In genomic region chr11:86660011-86660595, GRCh38 we compare ENCODE assay signal across 16 cellular contexts. TPM values are rescaled to one million over a fixed set of nuclear protein-coding genes. Genes with fewer than 3 reads are reported as not detected.
A peak's percentile ranks its signal among the peaks of the same experiment; 100 is the strongest.
DNase-seq lines count a peak whose midpoint lies in the region; ATAC-seq and TF ChIP-seq lines count a peak whose summit lies in the region.
"Had no signal": no experiment of that assay in that cellular context is flagged by ENCODE, and none has a peak within 500 bp of the region (broad histone marks: within the 10 kb centered on the region; RNA-seq: fewer than 3 reads in every experiment).

No MANE protein-coding gene starts in this region.

- no peak overlapping the region for H2BK15ac ChIP-seq in IMR-90 (ENCODE audit: low read depth, low read length)

- no peak overlapping the region for H2BK120ac ChIP-seq in IMR-90 (ENCODE audit: low read depth, low read length)

- dilution Hi-C loops in IMR-90 (cut with HindIII; ENCODE audit: low sequenced_read_pairs, unreplicated experiment) = no loop called here

- H3K27me3 ChIP-seq in IMR-90 (ENCODE audit: control insufficient read depth, insufficient read depth, low read length) = no peaks in the 10 kb centered on the region
- H3K27me3 ChIP-seq in foreskin keratinocyte = no peaks in the 10 kb centered on the region
- H3K27me3 ChIP-seq: BLaER1 treated with 17β-estradiol and CSF1 and Interleukin-3, amounts not matched to agents 10 nM and 100 nM had no signal

- H2AK9ac ChIP-seq in IMR-90 (replicated peaks; ENCODE audit: low read depth, low read length, poor library complexity) = no peak overlapping the region

- CTCF ChIA-PET in IMR-90 (lab: Yijun Ruan, JAX) = interaction anchor here (0.9 kb wide), 1 partner anchor 11 kb away, joined by 3 read pairs; no protein-coding TSS in a partner anchor

- no peak overlapping the region for H3K4me3 Mint-ChIP-seq in immature natural killer cell
- H3K4me3 Mint-ChIP-seq: activated CD4-positive, alpha-beta T cell treated with anti-CD3 and anti-CD28 coated beads, Interleukin-2, amount 10 ng/mL, durations not matched to agents 7 days and 5 days; activated T-helper 17 cell treated with anti-CD3 and anti-CD28 coated beads, Interleukin-2, amount 50 U/mL, for 72 hours had no signal

- H2AFZ ChIP-seq in IMR-90 (replicated peaks; ENCODE audit: low read length, poor library complexity) = no peak overlapping the region

- H3K56ac ChIP-seq in IMR-90 (ENCODE audit: extremely low read depth, insufficient read depth, low read length) = no peak overlapping the region

- H4K20me1 ChIP-seq in IMR-90 (ENCODE audit: insufficient read depth, low read length) = no peaks in the 10 kb centered on the region
- H4K20me1 ChIP-seq: BLaER1 treated with 17β-estradiol and CSF1 and Interleukin-3, amounts not matched to agents 10 nM and 100 nM had no signal

- in situ Hi-C loops in IMR-90 (cut with MboI; ENCODE audit: low sequenced_read_pairs) = no loop called here

- H3K36me3 Mint-ChIP-seq in immature natural killer cell = peaks cover 0 to 15% (median 0%) of the 10 kb centered on the region in 3 donors

- peaks cover 6% of the 10 kb centered on the region for H3K4me1 ChIP-seq in IMR-90 (ENCODE audit: control insufficient read depth, insufficient read depth, low read length)
- peaks cover 14% of the 10 kb centered on the region for H3K4me1 ChIP-seq in foreskin keratinocyte
- H3K4me1 ChIP-seq: BLaER1 treated with 17β-estradiol and CSF1 and Interleukin-3, amounts not matched to agents 10 nM and 100 nM had no signal

- DNase-seq in AG08395 (ENCODE audit: low spot score) (peak; percentile 71), IMR-90 (peak; percentile 77), amniotic stem cell (lab: John Stamatoyannopoulos, UW) (peak; percentile 3), foreskin keratinocyte (peak in 1 of 2 donors; percentile 42), immature natural killer cell (no peak), inferior parietal cortex (ENCODE audit: extremely low spot score) (no peak)
- DNase-seq: activated CD4-positive, alpha-beta T cell treated with anti-CD3 and anti-CD28 coated beads, Interleukin-2, amount 10 ng/mL, durations not matched to agents 7 days and 5 days; NCI-H2081 treated with DMSO at 0.1 percent for 48 hours; OCI-M1; stimulated activated CD4-positive, alpha-beta T cell treated with anti-CD3 and anti-CD28 coated beads, Interleukin-4, amount 100 ng/mL, for 24 hours; stimulated activated naive CD4-positive, alpha-beta T cell treated with Interleukin-2 at 50 U/mL for 16 hours had no signal

- no peak overlapping the region for H4K8ac ChIP-seq in IMR-90 (ENCODE audit: low read depth in 2 of 2, low read length in 2 of 2)

- H3K4me2 ChIP-seq in IMR-90 (ENCODE audit: low read depth, low read length) = no peak overlapping the region
- H3K4me2 ChIP-seq: BLaER1 treated with 17β-estradiol and CSF1 and Interleukin-3, amounts not matched to agents 10 nM and 100 nM had no signal

- no peaks in the 10 kb centered on the region for H3K36me3 ChIP-seq in IMR-90 (ENCODE audit: control insufficient read depth, insufficient read depth, low read length)
- H3K36me3 ChIP-seq: BLaER1 treated with 17β-estradiol and CSF1 and Interleukin-3, amounts not matched to agents 10 nM and 100 nM had no signal

- no peaks in the 10 kb centered on the region for H3K4me1 Mint-ChIP-seq in immature natural killer cell
- H3K4me1 Mint-ChIP-seq: activated CD4-positive, alpha-beta T cell treated with anti-CD3 and anti-CD28 coated beads, Interleukin-2, amount 10 ng/mL, durations not matched to agents 7 days and 5 days; activated T-helper 17 cell treated with anti-CD3 and anti-CD28 coated beads, Interleukin-2, amount 50 U/mL, for 72 hours had no signal

- peak; percentile 85 for ATAC-seq in IMR-90 (ENCODE audit: low read depth)
- ATAC-seq in foreskin keratinocyte = peak; percentile 82
- no peak for ATAC-seq in HG03280 (IDR thresholded peaks at IDR 0.05; ENCODE audit: unreplicated experiment)
- ATAC-seq in HG03159 (IDR thresholded peaks at IDR 0.05; ENCODE audit: unreplicated experiment) = no peak
- ATAC-seq: activated T-helper 17 cell treated with anti-CD3 and anti-CD28 coated beads, Interleukin-2, amount 50 U/mL, for 72 hours; K562 had no signal

- peaks cover 0 to 4% (median 2%) of the 10 kb centered on the region in 3 donors for H3K27me3 Mint-ChIP-seq in immature natural killer cell (ENCODE audit: low read depth in 3 of 3)
- H3K27me3 Mint-ChIP-seq: activated T-helper 17 cell treated with anti-CD3 and anti-CD28 coated beads, Interleukin-2, amount 50 U/mL, for 72 hours had no signal

- no peak overlapping the region for H3K27ac Mint-ChIP-seq in immature natural killer cell
- H3K27ac Mint-ChIP-seq: activated CD4-positive, alpha-beta T cell treated with anti-CD3 and anti-CD28 coated beads, Interleukin-2, amount 10 ng/mL, durations not matched to agents 7 days and 5 days; activated T-helper 17 cell treated with anti-CD3 and anti-CD28 coated beads, Interleukin-2, amount 50 U/mL, for 72 hours had no signal

- peaks cover 3% of the 10 kb centered on the region; the same call in 1 of the 2 replicates for H3K9me1 ChIP-seq in IMR-90 (ENCODE audit: insufficient read depth, low read length)

- TF ChIP-seq RAD21 in IMR-90 (IDR thresholded peaks at IDR 0.05; ENCODE audit: low read length) = no peak

- H3K4me3 ChIP-seq in IMR-90 (ENCODE audit: insufficient read depth, low read depth, low read length) = no peak overlapping the region
- H3K4me3 ChIP-seq: BLaER1 treated with 17β-estradiol and CSF1 and Interleukin-3, amounts not matched to agents 10 nM and 100 nM; K562 had no signal

- no peak overlapping the region for H3K18ac ChIP-seq in IMR-90 (ENCODE audit: low read depth, low read length)

- H2BK5ac ChIP-seq in IMR-90 (ENCODE audit: low read depth, low read length, poor library complexity, severe bottlenecking) = no peak overlapping the region

- intact Hi-C loops in IMR-90 (cut with micrococcal nuclease) = no loop called here

- no peak overlapping the region for H3K23ac ChIP-seq in IMR-90 (ENCODE audit: low read depth, low read length)

- H2BK20ac ChIP-seq in IMR-90 (ENCODE audit: low read depth, low read length) = no peak overlapping the region

- POLR2A ChIA-PET in IMR-90 (lab: Charles Lee; ENCODE audit: unreplicated experiment) = no interaction called here

- H3K27ac ChIP-seq in IMR-90 (ENCODE audit: insufficient read depth, low read length) (no peak overlapping the region), foreskin keratinocyte (no peak overlapping the region)
- H3K27ac ChIP-seq: BLaER1 treated with 17β-estradiol and CSF1 and Interleukin-3, amounts not matched to agents 10 nM and 100 nM had no signal

- H2AK5ac ChIP-seq in IMR-90 (ENCODE audit: low read depth, low read length) = no peak overlapping the region

- TF ChIP-seq POLR2A in IMR-90 (IDR thresholded peaks at IDR 0.05; ENCODE audit: low read depth, low read length) = no peak

- H4K91ac ChIP-seq in IMR-90 (ENCODE audit: insufficient read depth, low read depth, low read length) = no peak overlapping the region

- TF ChIP-seq CTCF in IMR-90 (conservative IDR thresholded peaks at IDR 0.05; ENCODE audit: low read depth, low read length) = no peak
- TF ChIP-seq CTCF in foreskin keratinocyte (conservative IDR thresholded peaks at IDR 0.05) = no peak

- WGBS in IMR-90 (ENCODE audit: extremely low coverage in 2 of 2, insufficient read length in 1 of 2), 2 experiments = 100% methylated on average over 1 of the region's 3 CpGs; no CpG with 5 or more reads in 1 of the 2 experiments

- no peak overlapping the region for H3K9ac ChIP-seq in IMR-90 (ENCODE audit: low read depth, low read length)
- H3K9ac ChIP-seq: BLaER1 treated with 17β-estradiol and CSF1 and Interleukin-3, amounts not matched to agents 10 nM and 100 nM had no signal

- BruUV-seq in IMR-90 (replicated peaks; lab: Mats Ljungman, UMichigan) = no TSS peak

- no peak overlapping the region for H3K4ac ChIP-seq in IMR-90 (ENCODE audit: low read depth, low read length)

- no peaks in the 10 kb centered on the region for H3K9me3 ChIP-seq in IMR-90 (ENCODE audit: control insufficient read depth, insufficient read depth, low read length)
- H3K9me3 ChIP-seq: BLaER1 treated with 17β-estradiol and CSF1 and Interleukin-3, amounts not matched to agents 10 nM and 100 nM had no signal

- 0 out of 2 replicates have a peak overlapping the region, but pooled peaks have one; percentile 64 for H3K14ac ChIP-seq in IMR-90 (replicated peaks; ENCODE audit: low read depth, low read length)

- 0 out of 4 replicates have a peak, but pooled peaks cover 0 to 7% of the 10 kb centered on the region in 2 experiments for H3K79me1 ChIP-seq in IMR-90 (ENCODE audit: low read depth in 1 of 2, low read length in 2 of 2)

- H4K5ac ChIP-seq in IMR-90 (ENCODE audit: low read depth, low read length) = no peak overlapping the region

- peaks cover 0 to 2% (median 0%) of the 10 kb centered on the region in 6 donors for H3K9me3 Mint-ChIP-seq in immature natural killer cell

TF ChIP-seq in IMR-90, 13 proteins besides CTCF, POLR2A, EP300 and RAD21 (continues in another document):
- TF ChIP-seq FOS (IDR thresholded peaks at IDR 0.05; ENCODE audit: low read depth, low read length) (no peak), CHD1 (IDR thresholded peaks at IDR 0.05; ENCODE audit: low read depth, low read length) (no peak), RFX5 (IDR thresholded peaks at IDR 0.05; ENCODE audit: low read depth, low read length) (no peak), NFE2L2 (IDR thresholded peaks at IDR 0.05; ENCODE audit: low read depth, low read length) (no peak), MAZ (IDR thresholded peaks at IDR 0.05; ENCODE audit: borderline replicate concordance, low read depth, low read length) (no peak), RCOR1 (IDR thresholded peaks at IDR 0.05; ENCODE audit: insufficient replicate concordance, low read length) (no peak), ELK1 (IDR thresholded peaks at IDR 0.05; ENCODE audit: borderline replicate concordance, low read depth, low read length) (no peak), BHLHE40 (IDR thresholded peaks at IDR 0.05; ENCODE audit: low read depth, low read length) (no peak), MAFK (IDR thresholded peaks at IDR 0.05; ENCODE audit: low read depth, low read length) (no peak)

RNA-seq across cellular contexts. Expression of gene ME3, which starts 12.3 kb away (rescaled TPM):
- 9.0 and 9.2 TPM in 2 replicates for total RNA-seq in IMR-90 (2012; rRNA removed)
- 7.8 and 10.1 TPM in 2 replicates for polyA plus RNA-seq in IMR-90 (2012; rRNA removed)
- polyA plus RNA-seq in IMR-90 (2012; cell fraction: cytosol; rRNA removed) = 2.9 and 5.5 TPM in 2 replicates
- polyA plus RNA-seq in IMR-90 (2012; cell fraction: nucleus; rRNA removed; ENCODE audit: low replicate concordance) = 39.5 and 39.7 TPM in 2 replicates
- total RNA-seq in foreskin keratinocyte = 2.4 and 3.7 TPM in 2 replicates
- polyA plus RNA-seq in foreskin keratinocyte = 2.2 and 3.2 TPM in 2 replicates
- polyA plus RNA-seq in immature natural killer cell = 1 to 10 TPM in 2 of 3 donors, not detected in 1; 1.3 to 3.7 TPM
- total RNA-seq: K562 had no signal
- polyA plus RNA-seq: K562 had no signal

Comparison
In these comparisons a context has a peak if more than half of its experiments do, and no peak if none do; other contexts are left out.
1. DNase-seq: peak in AG08395 (single experiment), IMR-90 (single experiment) and amniotic stem cell (single experiment); none in immature natural killer cell (0 of 3) and inferior parietal cortex (single experiment).
2. ATAC-seq: peak in IMR-90 (single experiment) and foreskin keratinocyte (single experiment); none in HG03280 (single experiment) and HG03159 (single experiment).